Comparison of ENCODE assay signal across 7 cellular contexts in the genomic region with DNA sequence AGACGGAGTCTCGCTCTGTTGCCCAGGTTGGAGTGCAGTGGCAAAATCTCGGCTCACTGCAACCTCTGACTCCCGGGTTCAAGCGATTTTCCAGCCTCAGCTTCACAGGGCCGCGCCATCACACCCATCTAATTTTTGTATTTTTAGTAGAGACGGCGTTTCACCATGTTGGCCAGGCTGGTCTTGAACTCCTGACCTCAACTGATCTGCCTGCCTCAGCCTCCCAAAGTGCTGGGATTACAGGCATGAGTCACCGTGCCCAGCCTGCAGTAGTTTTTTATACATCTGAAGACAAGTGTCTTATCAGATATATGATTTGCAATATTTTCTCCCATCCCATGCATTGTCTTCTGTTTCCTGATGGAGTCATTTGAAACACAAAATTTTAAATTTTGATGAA. TPM values are rescaled to one million over a fixed set of nuclear protein-coding genes. Genes with fewer than 3 reads are reported as not detected.
"Had no signal": no experiment of that assay in that cellular context is flagged by ENCODE, and none has a peak within 500 bp of the region (broad histone marks: within the 10 kb centered on the region; RNA-seq: fewer than 3 reads in every experiment).

No MANE protein-coding gene starts in this region.

RNA-seq across cellular contexts. Expression of a gene that starts 38.7 kb away (rescaled TPM):
- total RNA-seq: GM23248, GM23338, H1, H4, H7, H9, HFFc6 had no signal
- polyA plus RNA-seq: GM23248, GM23338, H1 had no signal
